ENCODE assay signal across 8 cellular contexts in genomic region chr2:102806250-102806837, GRCh38. TPM values are rescaled to one million over a fixed set of nuclear protein-coding genes. Genes with fewer than 3 reads are reported as not detected.
DNase-seq lines count a peak whose midpoint lies in the region; ATAC-seq and TF ChIP-seq lines count a peak whose summit lies in the region.

No MANE protein-coding gene starts in this region.

- H3K9me3 ChIP-seq in vagina, result peaks cover 8% of the 10 kb centered on the region

- intact Hi-C loops in vagina (cut with DNase I), result loop anchor here (5.0 kb wide), 1 partner anchor 54 kb away; no protein-coding TSS in a partner anchor

- H3K36me3 ChIP-seq in vagina, result no peaks in the 10 kb centered on the region

- peak; percentile 7 for DNase-seq in CMK (ENCODE audit: low read depth)
- DNase-seq in NCI-H69 (lab: John Stamatoyannopoulos, UW), result peak; percentile 44
- DNase-seq in activated CD8-positive, alpha-beta memory T cell treated with anti-CD3 and anti-CD28 coated beads, Interleukin-2, amount 50 U/mL, for 48 hours, result peak; percentile 65
- peak; percentile 55 for DNase-seq in fibroblast of the conjunctiva (ENCODE audit: low read depth)
- peak in 45 of 56 donors; percentile 0 to 73 (median 20) for DNase-seq in nucleus accumbens (lab: John Stamatoyannopoulos, UW)
- DNase-seq in vagina (ENCODE audit: extremely low spot score in 2 of 2), result no peak

- no peak overlapping the region for H3K27ac ChIP-seq in vagina

- H3K4me1 ChIP-seq in vagina, result no peaks in the 10 kb centered on the region

- H3K27me3 ChIP-seq in vagina, result no peaks in the 10 kb centered on the region

- H3K4me3 ChIP-seq in vagina, result no peak overlapping the region

- TF ChIP-seq CTCF in vagina (IDR thresholded peaks at IDR 0.05), result peak; percentile 10 to 58 (median 43)

- no peak for TF ChIP-seq POLR2A in vagina (IDR thresholded peaks at IDR 0.05)

- peak; percentile 75 for ATAC-seq in GM19043 (IDR thresholded peaks at IDR 0.05; ENCODE audit: low read depth, unreplicated experiment)
- ATAC-seq in HG03354 (IDR thresholded peaks at IDR 0.05; ENCODE audit: poor library complexity, severe bottlenecking, unreplicated experiment), result peak; percentile 87

RNA-seq across cellular contexts. Expression of gene TMEM182, which starts 44.5 kb away (rescaled TPM):
- 2.2 TPM for total RNA-seq in vagina

Comparison
In these comparisons a context has a peak if more than half of its experiments do, and no peak if none do; other contexts are left out.
1. DNase-seq: peak in CMK (single experiment), NCI-H69 (single experiment), activated CD8-positive, alpha-beta memory T cell treated with anti-CD3 and anti-CD28 coated beads, Interleukin-2, amount 50 U/mL, for 48 hours (single experiment), fibroblast of the conjunctiva (single experiment) and nucleus accumbens (45 of 56); none in vagina (0 of 2).